14 cellular contexts compared by ENCODE assay signal in genomic region chr22:48702573-48703264, GRCh38.
DNase-seq lines count a peak whose midpoint lies in the region; ATAC-seq and TF ChIP-seq lines count a peak whose summit lies in the region.
"Had no signal": no experiment of that assay in that cellular context is flagged by ENCODE, and none has a peak within 500 bp of the region (broad histone marks: within the 10 kb centered on the region; RNA-seq: fewer than 3 reads in every experiment).

No MANE protein-coding gene starts in this region.

- H3K9me3 Mint-ChIP-seq in activated naive CD8-positive, alpha-beta T cell treated with anti-CD3 and anti-CD28 coated beads, Interleukin-2, amount 50 U/mL, for 24 hours = no peaks in the 10 kb centered on the region
- H3K9me3 Mint-ChIP-seq: activated B cell treated with CpG ODN at 0.5 μM for 24 hours; CD4-positive, alpha-beta memory T cell had no signal

- no peak overlapping the region for H3K4me3 Mint-ChIP-seq in activated naive CD8-positive, alpha-beta T cell treated with anti-CD3 and anti-CD28 coated beads, Interleukin-2, amount 50 U/mL, for 24 hours
- H3K4me3 Mint-ChIP-seq: activated B cell treated with CpG ODN at 0.5 μM for 24 hours; CD4-positive, alpha-beta memory T cell had no signal

- H3K36me3 ChIP-seq in H7 (replicated peaks; ENCODE audit: control insufficient read depth, insufficient read depth, low read length) (no peaks in the 10 kb centered on the region), MM.1S (replicated peaks; ENCODE audit: insufficient read depth, low read length) (no peaks in the 10 kb centered on the region)
- H3K36me3 ChIP-seq: uterus had no signal

- H3K4me3 ChIP-seq in H7 (ENCODE audit: insufficient read depth, low read depth, low read length) (no peak overlapping the region), MM.1S (ENCODE audit: low read length) (no peak overlapping the region)
- H3K4me3 ChIP-seq: uterus had no signal

- H3K27me3 ChIP-seq in H7 (ENCODE audit: control insufficient read depth, insufficient read depth, low read length) = no peaks in the 10 kb centered on the region
- no peaks in the 10 kb centered on the region for H3K27me3 ChIP-seq in MM.1S (replicated peaks; ENCODE audit: insufficient read depth, low read length)
- H3K27me3 ChIP-seq: uterus had no signal

- H3K4me2 ChIP-seq in MM.1S (ENCODE audit: low read depth, low read length) = no peak overlapping the region

- ATAC-seq in stimulated activated naive CD8-positive, alpha-beta T cell treated with anti-CD3 and anti-CD28 coated beads, Interleukin-15, Interleukin-2, amounts not matched to agents 100 U/mL and 50 U/mL, for 24 hours = no peak
- no peak for ATAC-seq in activated naive CD8-positive, alpha-beta T cell treated with anti-CD3 and anti-CD28 coated beads, Interleukin-2, amount 50 U/mL, for 24 hours
- no peak for ATAC-seq in GM19455 (IDR thresholded peaks at IDR 0.05; ENCODE audit: unreplicated experiment)

- no peak overlapping the region for H2AFZ ChIP-seq in MM.1S (ENCODE audit: low read length)
- H2AFZ ChIP-seq: parathyroid adenoma had no signal

- no peaks in the 10 kb centered on the region for H3F3A ChIP-seq in MM.1S (ENCODE audit: insufficient read depth, low read length)

- no peaks in the 10 kb centered on the region for H3K27me3 Mint-ChIP-seq in activated naive CD8-positive, alpha-beta T cell treated with anti-CD3 and anti-CD28 coated beads, Interleukin-2, amount 50 U/mL, for 24 hours
- H3K27me3 Mint-ChIP-seq: activated B cell treated with CpG ODN at 0.5 μM for 24 hours; CD4-positive, alpha-beta memory T cell had no signal

- H3K9me2 ChIP-seq in MM.1S (replicated peaks; ENCODE audit: insufficient read depth, low read length) = no peaks in the 10 kb centered on the region

- no peaks in the 10 kb centered on the region for H3K9me3 ChIP-seq in MM.1S (replicated peaks; ENCODE audit: insufficient read depth, low read length)
- H3K9me3 ChIP-seq: uterus had no signal

- no peak overlapping the region for H3K27ac Mint-ChIP-seq in activated naive CD8-positive, alpha-beta T cell treated with anti-CD3 and anti-CD28 coated beads, Interleukin-2, amount 50 U/mL, for 24 hours
- H3K27ac Mint-ChIP-seq: activated B cell treated with CpG ODN at 0.5 μM for 24 hours; CD4-positive, alpha-beta memory T cell had no signal

- H3K27ac ChIP-seq in MM.1S (ENCODE audit: low read length) = no peak overlapping the region
- H3K27ac ChIP-seq: parathyroid adenoma, uterus had no signal

- no peak overlapping the region for H3K9ac ChIP-seq in MM.1S (ENCODE audit: low read length)
- H3K9ac ChIP-seq: parathyroid adenoma had no signal

- H3K36me3 Mint-ChIP-seq in activated naive CD8-positive, alpha-beta T cell treated with anti-CD3 and anti-CD28 coated beads, Interleukin-2, amount 50 U/mL, for 24 hours (ENCODE audit: low read depth) = no peaks in the 10 kb centered on the region
- H3K36me3 Mint-ChIP-seq: CD4-positive, alpha-beta memory T cell had no signal

- DNase-seq in H7 = peak; percentile 75
- DNase-seq in SW480 (ENCODE audit: low spot score) = peak; percentile 93
- DNase-seq in hypothalamus (lab: John Stamatoyannopoulos, UW) = peak in 47 of 51 donors; percentile 20 to 93 (median 77)
- peak; percentile 88 for DNase-seq in putamen (ENCODE audit: low spot score)
- DNase-seq in stimulated activated naive CD8-positive, alpha-beta T cell treated with anti-CD3 and anti-CD28 coated beads, Interleukin-15, Interleukin-2, amounts not matched to agents 100 U/mL and 50 U/mL, for 24 hours = no peak
- no peak for DNase-seq in activated naive CD8-positive, alpha-beta T cell treated with anti-CD3 and anti-CD28 coated beads, Interleukin-2, amount 50 U/mL, for 24 hours
- no peak for DNase-seq in MM.1S
- DNase-seq: activated B cell treated with CpG ODN at 0.5 μM for 24 hours; activated T-cell treated with anti-CD3 and anti-CD28 coated beads, Interleukin-2, amount 50 U/mL, for 48 hours; CD4-positive, alpha-beta memory T cell; central memory CD4-positive, alpha-beta T cell; uterus had no signal

- H3K4me1 ChIP-seq in MM.1S (ENCODE audit: low read length) = no peaks in the 10 kb centered on the region
- H3K4me1 ChIP-seq: parathyroid adenoma, uterus had no signal

- no peaks in the 10 kb centered on the region for H4K20me1 ChIP-seq in MM.1S (ENCODE audit: insufficient read depth, low read length)

- H3K4me1 Mint-ChIP-seq in activated naive CD8-positive, alpha-beta T cell treated with anti-CD3 and anti-CD28 coated beads, Interleukin-2, amount 50 U/mL, for 24 hours = no peaks in the 10 kb centered on the region
- H3K4me1 Mint-ChIP-seq: activated B cell treated with CpG ODN at 0.5 μM for 24 hours; CD4-positive, alpha-beta memory T cell had no signal

- H3K79me2 ChIP-seq in MM.1S (ENCODE audit: low read length) = peaks cover 5% of the 10 kb centered on the region; the same call in 1 of the 2 replicates
- H3K79me2 ChIP-seq: parathyroid adenoma had no signal

- TF ChIP-seq CTCF in MM.1S (IDR thresholded peaks at IDR 0.05; ENCODE audit: low read length) = no peak

Comparison
In these comparisons a context has a peak if more than half of its experiments do, and no peak if none do; other contexts are left out.
1. DNase-seq: peak in H7 (single experiment), SW480 (single experiment), hypothalamus (47 of 51) and putamen (single experiment); none in stimulated activated naive CD8-positive, alpha-beta T cell treated with anti-CD3 and anti-CD28 coated beads, Interleukin-15, Interleukin-2, amounts not matched to agents 100 U/mL and 50 U/mL, for 24 hours (single experiment), activated naive CD8-positive, alpha-beta T cell treated with anti-CD3 and anti-CD28 coated beads, Interleukin-2, amount 50 U/mL, for 24 hours (single experiment) and MM.1S (single experiment).